In the genomic region with DNA sequence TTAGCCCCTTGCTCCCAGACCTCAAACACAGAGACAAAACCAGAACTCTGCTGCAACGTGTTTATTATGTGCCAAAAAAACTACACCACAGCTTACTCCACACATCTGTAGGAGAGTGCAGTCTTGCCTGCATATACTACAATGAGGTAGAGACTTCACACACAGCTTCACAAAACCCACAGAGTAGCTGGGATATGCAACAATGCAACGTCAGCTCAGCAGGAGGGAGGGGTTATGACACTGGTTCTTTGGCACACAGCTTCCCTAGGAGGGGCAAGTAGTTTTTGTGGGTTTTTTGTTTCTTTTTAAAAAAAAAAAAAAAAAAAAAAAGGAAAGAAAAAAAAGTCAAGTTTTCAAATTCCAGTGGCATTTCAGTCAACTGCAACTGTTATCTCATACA, we compare ENCODE assay signal across 14 cellular contexts. TPM values are rescaled to one million over a fixed set of nuclear protein-coding genes. Genes with fewer than 3 reads are reported as not detected.
DNase-seq lines count a peak whose midpoint lies in the region; ATAC-seq and TF ChIP-seq lines count a peak whose summit lies in the region.
"Had no signal": no experiment of that assay in that cellular context is flagged by ENCODE, and none has a peak within 500 bp of the region (broad histone marks: within the 10 kb centered on the region; RNA-seq: fewer than 3 reads in every experiment).

No MANE protein-coding gene starts in this region.

- no peak for TF ChIP-seq CTCF in Caco-2 (IDR thresholded peaks at IDR 0.05; ENCODE audit: insufficient read depth in 1 of 2, low read depth in 1 of 2, low read length in 1 of 2, severe bottlenecking in 1 of 2, unreplicated experiment in 1 of 2)
- TF ChIP-seq CTCF in nephron (IDR thresholded peaks at IDR 0.05; ENCODE audit: unreplicated experiment in 3 of 3): no peak
- no peak for TF ChIP-seq CTCF in tibial artery (IDR thresholded peaks at IDR 0.05)

- H3K9me3 ChIP-seq in Caco-2 (no peaks in the 10 kb centered on the region), MG63 (no peaks in the 10 kb centered on the region), tibial artery (no peaks in the 10 kb centered on the region)
- H3K9me3 ChIP-seq: neutrophil, SJSA1 had no signal

- H3K27ac ChIP-seq in tibial artery: no peak overlapping the region
- H3K27ac ChIP-seq: neutrophil, SJSA1 had no signal

- POLR2A ChIA-PET in Caco-2 (lab: Charles Lee): interaction anchor here (0.9 to 1.2 kb wide), 2 partner anchors 24 to 207 kb away, joined by 3 read pairs; no protein-coding TSS in a partner anchor

- DNase-seq in Caco-2 (no peak), MG63 (peak; percentile 37), brain pericyte (ENCODE audit: low read depth, low spot score) (peak; percentile 59), C1 segment of cervical spinal cord (lab: John Stamatoyannopoulos, UW) (no peak), tibial artery (no peak)
- DNase-seq: activated naive CD8-positive, alpha-beta T cell treated with anti-CD3 and anti-CD28 coated beads, Interleukin-2, amount 10 ng/mL, durations not matched to agents 7 days and 5 days; Calu3; NCI-H524; stimulated activated naive CD8-positive, alpha-beta T cell treated with anti-CD3 and anti-CD28 coated beads, Interleukin-15, Interleukin-2, amounts not matched to agents 100 U/mL and 50 U/mL, for 24 hours had no signal

- peaks cover 7% of the 10 kb centered on the region for H3K4me1 ChIP-seq in Caco-2
- H3K4me1 ChIP-seq in tibial artery: peaks cover 0 to 20% (median 13%) of the 10 kb centered on the region in 4 donors

- H3K36me3 Mint-ChIP-seq in Caco-2 (ENCODE audit: insufficient read depth, unreplicated experiment) (peaks cover 33% of the 10 kb centered on the region), nephron (ENCODE audit: low read depth) (peaks cover 7% of the 10 kb centered on the region)

- no TSS peak for BruUV-seq in Caco-2 (replicated peaks; lab: Mats Ljungman, UMichigan)

- CTCF ChIA-PET in Caco-2 (lab: Charles Lee): interaction anchor here (1.8 kb wide), 1 partner anchor 12 kb away, joined by 5 read pairs; no protein-coding TSS in a partner anchor

- no peak overlapping the region for H3K4me3 ChIP-seq in Caco-2 (ENCODE audit: low read depth, low read length)
- H3K4me3 ChIP-seq in MG63: no peak overlapping the region
- H3K4me3 ChIP-seq in tibial artery: no peak overlapping the region
- H3K4me3 ChIP-seq: SJSA1 had no signal

- peak overlapping the region; percentile 24 for H3K4me3 Mint-ChIP-seq in Caco-2 (ENCODE audit: unreplicated experiment)
- H3K4me3 Mint-ChIP-seq in nephron: peak overlapping the region; percentile 63 to 83 (median 66)
- H3K4me3 Mint-ChIP-seq: activated naive CD8-positive, alpha-beta T cell treated with anti-CD3 and anti-CD28 coated beads, Interleukin-2, amount 10 ng/mL, durations not matched to agents 7 days and 5 days had no signal

- H3K27me3 ChIP-seq in Caco-2 (replicated peaks; ENCODE audit: control insufficient read depth, insufficient read depth, low read length) (no peaks in the 10 kb centered on the region), MG63 (no peaks in the 10 kb centered on the region), tibial artery (no peaks in the 10 kb centered on the region)
- H3K27me3 ChIP-seq: SJSA1 had no signal

- H3K27me3 Mint-ChIP-seq in Caco-2 (ENCODE audit: insufficient read depth, unreplicated experiment): no peaks in the 10 kb centered on the region
- H3K27me3 Mint-ChIP-seq in nephron (ENCODE audit: low read depth): peaks cover 3% of the 10 kb centered on the region
- H3K27me3 Mint-ChIP-seq: activated naive CD8-positive, alpha-beta T cell treated with anti-CD3 and anti-CD28 coated beads, Interleukin-2, amount 10 ng/mL, durations not matched to agents 7 days and 5 days had no signal

- H3K27ac Mint-ChIP-seq in Caco-2 (ENCODE audit: unreplicated experiment) (no peak overlapping the region), nephron (peak overlapping the region; percentile 18 to 67 (median 24))
- H3K27ac Mint-ChIP-seq: activated naive CD8-positive, alpha-beta T cell treated with anti-CD3 and anti-CD28 coated beads, Interleukin-2, amount 10 ng/mL, durations not matched to agents 7 days and 5 days had no signal

- H3K9me3 Mint-ChIP-seq in Caco-2 (ENCODE audit: unreplicated experiment) (no peaks in the 10 kb centered on the region), nephron (no peaks in the 10 kb centered on the region)
- H3K9me3 Mint-ChIP-seq: activated naive CD8-positive, alpha-beta T cell treated with anti-CD3 and anti-CD28 coated beads, Interleukin-2, amount 10 ng/mL, durations not matched to agents 7 days and 5 days had no signal

- H3K4me1 Mint-ChIP-seq in Caco-2 (ENCODE audit: low read depth, unreplicated experiment) (peaks cover 5% of the 10 kb centered on the region), nephron (peaks cover 23% of the 10 kb centered on the region)

- no peak for ATAC-seq in HG03139 (IDR thresholded peaks at IDR 0.05; ENCODE audit: unreplicated experiment)
- no peak for ATAC-seq in HG03565 (IDR thresholded peaks at IDR 0.05; ENCODE audit: unreplicated experiment)
- ATAC-seq: stimulated activated naive CD8-positive, alpha-beta T cell treated with anti-CD3 and anti-CD28 coated beads, Interleukin-15, Interleukin-2, amounts not matched to agents 100 U/mL and 50 U/mL, for 24 hours had no signal

- intact Hi-C loops in Caco-2 (cut with micrococcal nuclease; ENCODE audit: unreplicated experiment): no loop called here
- intact Hi-C loops in tibial artery (cut with DNase I; ENCODE audit: low total_unique reads): loop anchor here (10.0 kb wide), 2 partner anchors 102 to 662 kb away; partner anchors contain the start of genes CPEB1 and HDGFL3

- 0 out of 2 replicates have a peak, but pooled peaks cover 4% of the 10 kb centered on the region for H3K36me3 ChIP-seq in Caco-2 (ENCODE audit: control insufficient read depth, insufficient read depth, low read length)
- H3K36me3 ChIP-seq in MG63: peaks cover 22% of the 10 kb centered on the region
- peaks cover 8 to 10% (median 8%) of the 10 kb centered on the region in 3 donors for H3K36me3 ChIP-seq in tibial artery

RNA-seq across cellular contexts. Expression of gene RPS17, which starts 2.9 kb away (rescaled TPM):
- 1,992 and 2,047 TPM in 2 replicates for total RNA-seq in Caco-2 (2022)
- 4,857 and 6,303 TPM in 2 replicates for total RNA-seq in MG63 (2014; rRNA removed; shearing (Covaris generic); ENCODE audit: low replicate concordance)

Comparison
In these comparisons a context has a peak if more than half of its experiments do, and no peak if none do; other contexts are left out.
1. DNase-seq: peak in MG63 (single experiment) and brain pericyte (single experiment); none in Caco-2 (0 of 2), C1 segment of cervical spinal cord (0 of 14) and tibial artery (0 of 2).